1 cellular context compared by ENCODE assay signal in the genomic region with DNA sequence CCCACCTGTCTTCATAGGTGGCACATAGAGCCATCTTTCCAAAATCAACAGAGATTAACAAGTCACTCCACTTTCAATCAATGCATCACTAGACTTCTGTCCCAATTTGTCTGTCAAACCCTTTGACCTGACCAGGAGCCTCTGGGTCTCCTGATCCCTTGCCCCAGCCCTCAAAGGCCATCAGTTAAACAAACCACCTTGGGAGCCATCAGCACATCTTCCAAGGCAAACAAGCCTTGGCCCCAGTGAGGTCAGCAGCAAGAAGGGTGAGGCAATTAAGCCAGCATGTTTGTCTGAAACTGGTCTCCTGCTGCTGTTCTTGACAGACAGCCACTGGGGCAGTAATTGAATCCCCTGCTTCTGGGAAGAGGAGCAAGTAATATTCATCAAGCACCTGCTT.
TF ChIP-seq lines count a peak whose summit lies in the region.

No MANE protein-coding gene starts in this region.

TF ChIP-seq in HepG2, 621 proteins besides CTCF, POLR2A, EP300 and RAD21 (continued from another document):
- TF ChIP-seq, protein P1, sequence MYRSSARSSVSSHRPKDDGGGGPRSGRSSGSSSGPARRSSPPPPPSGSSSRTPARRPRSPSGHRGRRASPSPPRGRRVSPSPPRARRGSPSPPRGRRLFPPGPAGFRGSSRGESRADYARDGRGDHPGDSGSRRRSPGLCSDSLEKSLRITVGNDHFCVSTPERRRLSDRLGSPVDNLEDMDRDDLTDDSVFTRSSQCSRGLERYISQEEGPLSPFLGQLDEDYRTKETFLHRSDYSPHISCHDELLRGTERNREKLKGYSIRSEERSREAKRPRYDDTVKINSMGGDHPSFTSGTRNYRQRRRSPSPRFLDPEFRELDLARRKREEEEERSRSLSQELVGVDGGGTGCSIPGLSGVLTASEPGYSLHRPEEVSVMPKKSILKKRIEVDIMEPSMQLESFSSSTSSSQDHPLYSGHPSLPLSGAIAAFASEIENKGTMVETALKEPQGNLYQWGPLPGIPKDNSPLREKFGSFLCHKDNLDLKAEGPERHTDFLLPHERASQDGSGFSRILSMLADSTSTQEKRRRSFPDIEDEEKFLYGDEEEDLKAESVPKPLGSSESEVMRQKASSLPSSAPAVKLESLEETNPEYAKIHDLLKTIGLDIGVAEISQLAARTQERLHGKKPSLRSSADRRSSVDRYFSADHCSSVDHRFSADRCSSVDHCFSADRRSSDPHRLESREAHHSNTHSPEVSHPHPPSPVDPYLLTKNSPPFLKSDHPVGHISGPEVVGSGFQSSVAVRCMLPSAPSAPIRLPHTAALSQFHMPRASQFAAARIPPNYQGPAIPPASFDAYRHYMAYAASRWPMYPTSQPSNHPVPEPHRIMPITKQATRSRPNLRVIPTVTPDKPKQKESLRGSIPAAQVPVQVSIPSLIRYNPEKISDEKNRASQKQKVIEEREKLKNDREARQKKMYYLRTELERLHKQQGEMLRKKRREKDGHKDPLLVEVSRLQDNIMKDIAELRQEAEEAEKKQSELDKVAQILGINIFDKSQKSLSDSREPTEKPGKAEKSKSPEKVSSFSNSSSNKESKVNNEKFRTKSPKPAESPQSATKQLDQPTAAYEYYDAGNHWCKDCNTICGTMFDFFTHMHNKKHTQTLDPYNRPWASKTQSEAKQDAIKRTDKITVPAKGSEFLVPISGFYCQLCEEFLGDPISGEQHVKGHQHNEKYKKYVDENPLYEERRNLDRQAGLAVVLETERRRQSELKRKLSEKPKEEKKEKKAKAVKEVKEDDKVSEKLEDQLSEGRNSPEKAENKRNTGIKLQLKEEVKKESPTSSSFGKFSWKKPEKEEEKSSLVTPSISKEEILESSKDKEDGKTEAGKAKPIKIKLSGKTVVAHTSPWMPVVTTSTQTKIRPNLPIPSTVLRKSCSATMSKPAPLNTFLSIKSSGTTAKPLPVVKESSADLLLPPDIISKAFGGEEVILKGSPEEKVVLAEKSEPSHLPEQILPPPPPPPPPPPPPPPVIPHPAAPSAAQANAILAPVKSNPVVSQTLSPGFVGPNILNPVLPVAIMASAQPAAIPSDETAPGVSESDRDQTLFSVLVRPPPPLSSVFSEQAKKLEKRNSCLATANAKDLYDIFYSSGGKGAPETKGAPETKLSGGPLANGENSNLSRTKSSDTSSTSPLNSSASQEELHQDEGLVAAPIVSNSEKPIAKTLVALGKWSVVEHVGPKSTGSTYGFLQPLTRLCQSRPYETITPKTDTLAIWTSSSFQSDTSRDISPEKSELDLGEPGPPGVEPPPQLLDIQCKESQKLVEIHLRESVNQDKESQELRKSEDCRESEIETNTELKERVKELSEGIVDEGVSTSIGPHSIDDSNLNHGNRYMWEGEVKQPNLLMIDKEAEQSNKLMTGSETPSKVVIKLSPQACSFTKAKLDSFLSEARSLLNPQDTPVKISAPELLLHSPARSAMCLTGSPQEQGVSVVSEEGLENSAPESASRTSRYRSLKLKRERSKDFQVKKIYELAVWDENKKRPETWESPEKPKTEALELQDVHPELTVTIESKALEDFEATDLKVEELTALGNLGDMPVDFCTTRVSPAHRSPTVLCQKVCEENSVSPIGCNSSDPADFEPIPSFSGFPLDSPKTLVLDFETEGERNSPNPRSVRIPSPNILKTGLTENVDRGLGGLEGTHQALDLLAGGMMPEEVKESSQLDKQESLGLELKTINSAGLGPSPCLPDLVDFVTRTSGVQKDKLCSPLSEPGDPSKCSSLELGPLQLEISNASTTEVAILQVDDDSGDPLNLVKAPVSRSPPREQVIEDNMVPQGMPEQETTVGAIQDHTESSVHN (CRISPR knock-in tag; IDR thresholded peaks at IDR 0.05): peak; percentile 24; the same call in 1 of the 2 replicates
- TF ChIP-seq KMT2B (CRISPR knock-in tag; IDR thresholded peaks at IDR 0.05): 0 out of 2 replicates have a peak, but pooled peaks have one; percentile 43
- TF ChIP-seq ZNF547 (CRISPR knock-in tag; IDR thresholded peaks at IDR 0.05): no peak
- TF ChIP-seq BORCS8-MEF2B (CRISPR knock-in tag; IDR thresholded peaks at IDR 0.05): peak; percentile 63; the same call in 1 of the 2 replicates
- TF ChIP-seq NONO (IDR thresholded peaks at IDR 0.05): no peak
- 0 out of 2 replicates have a peak, but pooled peaks have one; percentile 44 for TF ChIP-seq NONO (CRISPR knock-in tag; conservative IDR thresholded peaks at IDR 0.05)
- TF ChIP-seq GFI1 (CRISPR knock-in tag; IDR thresholded peaks at IDR 0.05; ENCODE audit: borderline replicate concordance): peak; percentile 91
- TF ChIP-seq FOXM1 (CRISPR knock-in tag; IDR thresholded peaks at IDR 0.05): no peak
- peak; percentile 16; the same call in 1 of the 2 replicates for TF ChIP-seq GABPB1 (CRISPR knock-in tag; IDR thresholded peaks at IDR 0.05)
- peak; percentile 64; the same call in 1 of the 2 replicates for TF ChIP-seq KLF6 (CRISPR knock-in tag; IDR thresholded peaks at IDR 0.05)
- TF ChIP-seq ZNF430 (CRISPR knock-in tag; IDR thresholded peaks at IDR 0.05): peak; percentile 53; the same call in 1 of the 2 replicates
- TF ChIP-seq BCL6 (CRISPR knock-in tag; IDR thresholded peaks at IDR 0.05): peak; percentile 90
- TF ChIP-seq, protein P2, sequence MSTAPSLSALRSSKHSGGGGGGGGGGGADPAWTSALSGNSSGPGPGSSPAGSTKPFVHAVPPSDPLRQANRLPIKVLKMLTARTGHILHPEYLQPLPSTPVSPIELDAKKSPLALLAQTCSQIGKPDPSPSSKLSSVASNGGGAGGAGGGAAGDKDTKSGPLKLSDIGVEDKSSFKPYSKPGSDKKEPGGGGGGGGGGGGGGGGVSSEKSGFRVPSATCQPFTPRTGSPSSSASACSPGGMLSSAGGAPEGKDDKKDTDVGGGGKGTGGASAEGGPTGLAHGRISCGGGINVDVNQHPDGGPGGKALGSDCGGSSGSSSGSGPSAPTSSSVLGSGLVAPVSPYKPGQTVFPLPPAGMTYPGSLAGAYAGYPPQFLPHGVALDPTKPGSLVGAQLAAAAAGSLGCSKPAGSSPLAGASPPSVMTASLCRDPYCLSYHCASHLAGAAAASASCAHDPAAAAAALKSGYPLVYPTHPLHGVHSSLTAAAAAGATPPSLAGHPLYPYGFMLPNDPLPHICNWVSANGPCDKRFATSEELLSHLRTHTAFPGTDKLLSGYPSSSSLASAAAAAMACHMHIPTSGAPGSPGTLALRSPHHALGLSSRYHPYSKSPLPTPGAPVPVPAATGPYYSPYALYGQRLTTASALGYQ (CRISPR knock-in tag; IDR thresholded peaks at IDR 0.05): peak; percentile 75
- peak; percentile 32; the same call in 1 of the 2 replicates for TF ChIP-seq ZNF143 (CRISPR knock-in tag; IDR thresholded peaks at IDR 0.05)
- TF ChIP-seq EHMT2 (IDR thresholded peaks at IDR 0.05; ENCODE audit: borderline replicate concordance, low read depth, low read length): peak; percentile 52
- peak; percentile 90 for TF ChIP-seq ZSCAN25 (CRISPR knock-in tag; IDR thresholded peaks at IDR 0.05)
- 0 out of 2 replicates have a peak, but pooled peaks have one; percentile 55 for TF ChIP-seq RFXANK (CRISPR knock-in tag; IDR thresholded peaks at IDR 0.05)
- TF ChIP-seq TBX2 (CRISPR knock-in tag; IDR thresholded peaks at IDR 0.05; ENCODE audit: borderline replicate concordance): peak; percentile 58
- TF ChIP-seq RARA (CRISPR knock-in tag; IDR thresholded peaks at IDR 0.05): peak; percentile 89
- 0 out of 2 replicates have a peak, but pooled peaks have one; percentile 44 for TF ChIP-seq KDM2A (CRISPR knock-in tag; IDR thresholded peaks at IDR 0.05; ENCODE audit: borderline replicate concordance, low read depth)
- TF ChIP-seq, protein P3, sequence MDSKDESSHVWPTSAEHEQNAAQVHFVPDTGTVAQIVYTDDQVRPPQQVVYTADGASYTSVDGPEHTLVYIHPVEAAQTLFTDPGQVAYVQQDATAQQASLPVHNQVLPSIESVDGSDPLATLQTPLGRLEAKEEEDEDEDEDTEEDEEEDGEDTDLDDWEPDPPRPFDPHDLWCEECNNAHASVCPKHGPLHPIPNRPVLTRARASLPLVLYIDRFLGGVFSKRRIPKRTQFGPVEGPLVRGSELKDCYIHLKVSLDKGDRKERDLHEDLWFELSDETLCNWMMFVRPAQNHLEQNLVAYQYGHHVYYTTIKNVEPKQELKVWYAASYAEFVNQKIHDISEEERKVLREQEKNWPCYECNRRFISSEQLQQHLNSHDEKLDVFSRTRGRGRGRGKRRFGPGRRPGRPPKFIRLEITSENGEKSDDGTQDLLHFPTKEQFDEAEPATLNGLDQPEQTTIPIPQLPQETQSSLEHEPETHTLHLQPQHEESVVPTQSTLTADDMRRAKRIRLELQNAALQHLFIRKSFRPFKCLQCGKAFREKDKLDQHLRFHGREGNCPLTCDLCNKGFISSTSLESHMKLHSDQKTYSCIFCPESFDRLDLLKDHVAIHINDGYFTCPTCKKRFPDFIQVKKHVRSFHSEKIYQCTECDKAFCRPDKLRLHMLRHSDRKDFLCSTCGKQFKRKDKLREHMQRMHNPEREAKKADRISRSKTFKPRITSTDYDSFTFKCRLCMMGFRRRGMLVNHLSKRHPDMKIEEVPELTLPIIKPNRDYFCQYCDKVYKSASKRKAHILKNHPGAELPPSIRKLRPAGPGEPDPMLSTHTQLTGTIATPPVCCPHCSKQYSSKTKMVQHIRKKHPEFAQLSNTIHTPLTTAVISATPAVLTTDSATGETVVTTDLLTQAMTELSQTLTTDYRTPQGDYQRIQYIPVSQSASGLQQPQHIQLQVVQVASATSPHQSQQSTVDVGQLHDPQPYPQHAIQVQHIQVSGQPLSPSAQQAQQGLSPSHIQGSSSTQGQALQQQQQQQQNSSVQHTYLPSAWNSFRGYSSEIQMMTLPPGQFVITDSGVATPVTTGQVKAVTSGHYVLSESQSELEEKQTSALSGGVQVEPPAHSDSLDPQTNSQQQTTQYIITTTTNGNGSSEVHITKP (CRISPR knock-in tag; IDR thresholded peaks at IDR 0.05; ENCODE audit: low read depth): peak; percentile 70
